Comparison of ENCODE assay signal across 1 cellular context in the genomic region with DNA sequence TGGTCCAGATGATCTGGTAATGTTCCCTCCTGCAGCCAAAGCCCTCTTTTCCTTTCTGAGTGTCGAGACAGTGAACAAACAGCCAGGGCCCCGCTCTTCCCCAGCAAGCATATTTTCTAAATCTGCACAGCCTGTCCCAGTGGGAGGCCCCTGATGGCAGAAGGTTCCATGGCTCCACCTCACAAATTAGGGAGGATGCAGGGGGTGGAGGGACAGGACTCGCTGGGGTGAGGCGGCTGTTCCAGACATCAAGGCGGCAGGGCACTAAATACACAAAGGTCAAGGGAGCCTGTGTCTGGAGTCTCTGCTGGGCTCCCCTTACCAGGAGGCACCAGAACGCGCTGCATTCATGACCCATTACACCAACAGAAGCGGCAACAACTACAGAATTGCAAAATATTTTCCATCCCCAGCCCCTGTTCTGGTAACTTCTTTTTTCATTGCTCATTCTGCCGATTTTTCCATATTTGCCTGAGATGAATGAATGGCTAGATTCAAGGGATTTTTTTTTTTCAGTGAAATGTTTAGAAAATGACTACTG.
TF ChIP-seq lines count a peak whose summit lies in the region.

No MANE protein-coding gene starts in this region.

TF ChIP-seq in IMR-90, 13 proteins besides CTCF, POLR2A, EP300 and RAD21:
- TF ChIP-seq RCOR1 (IDR thresholded peaks at IDR 0.05; ENCODE audit: insufficient replicate concordance, low read length) (no peak), MXI1 (IDR thresholded peaks at IDR 0.05; ENCODE audit: borderline replicate concordance, low read depth, low read length) (no peak), MAZ (IDR thresholded peaks at IDR 0.05; ENCODE audit: borderline replicate concordance, low read depth, low read length) (no peak)
- TF ChIP-seq, protein P1, sequence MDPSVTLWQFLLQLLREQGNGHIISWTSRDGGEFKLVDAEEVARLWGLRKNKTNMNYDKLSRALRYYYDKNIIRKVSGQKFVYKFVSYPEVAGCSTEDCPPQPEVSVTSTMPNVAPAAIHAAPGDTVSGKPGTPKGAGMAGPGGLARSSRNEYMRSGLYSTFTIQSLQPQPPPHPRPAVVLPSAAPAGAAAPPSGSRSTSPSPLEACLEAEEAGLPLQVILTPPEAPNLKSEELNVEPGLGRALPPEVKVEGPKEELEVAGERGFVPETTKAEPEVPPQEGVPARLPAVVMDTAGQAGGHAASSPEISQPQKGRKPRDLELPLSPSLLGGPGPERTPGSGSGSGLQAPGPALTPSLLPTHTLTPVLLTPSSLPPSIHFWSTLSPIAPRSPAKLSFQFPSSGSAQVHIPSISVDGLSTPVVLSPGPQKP (IDR thresholded peaks at IDR 0.05; ENCODE audit: borderline replicate concordance, low read depth, low read length): no peak
